In genomic region chr19:30344446-30345425, GRCh38 we compare ENCODE assay signal across 28 cellular contexts. TPM values are rescaled to one million over a fixed set of nuclear protein-coding genes. Genes with fewer than 3 reads are reported as not detected.
A peak's percentile ranks its signal among the peaks of the same experiment; 100 is the strongest.
DNase-seq lines count a peak whose midpoint lies in the region; ATAC-seq, FAIRE-seq and TF ChIP-seq lines count a peak whose summit lies in the region.
"Had no signal": no experiment of that assay in that cellular context is flagged by ENCODE, and none has a peak within 500 bp of the region (broad histone marks: within the 10 kb centered on the region; RNA-seq: fewer than 3 reads in every experiment).

No MANE protein-coding gene starts in this region.

- no peak overlapping the region for H3K4me3 ChIP-seq in Jurkat, Clone E6-1 (ENCODE audit: low read length)
- H3K4me3 ChIP-seq in K562 (no peak overlapping the region), gastroesophageal sphincter (no peak overlapping the region), Caco-2 (ENCODE audit: low read depth, low read length) (no peak overlapping the region)
- H3K4me3 ChIP-seq: pancreas, thoracic aorta had no signal

- no peak overlapping the region for H3K4me2 ChIP-seq in K562 (ENCODE audit: insufficient read depth, low read length)

- no peak overlapping the region for H3K4me3 Mint-ChIP-seq in Caco-2 (ENCODE audit: unreplicated experiment)
- H3K4me3 Mint-ChIP-seq: CD8-positive, alpha-beta T cell; natural killer cell; stimulated activated effector memory CD8-positive, alpha-beta T cell treated with anti-CD3 and anti-CD28 coated beads, Interleukin-12 subunit alpha, Interleukin-12 subunit beta, amount 100 ng/mL, for 72 hours had no signal

- no peak for TF ChIP-seq RAD21 in K562 (CRISPR knock-in tag; conservative IDR thresholded peaks at IDR 0.05 in 1 of 2, IDR thresholded peaks at IDR 0.05 in 1 of 2)

- TF ChIP-seq EP300 in K562 (IDR thresholded peaks at IDR 0.05; ENCODE audit: low read length) (no peak), gastroesophageal sphincter (IDR thresholded peaks at IDR 0.05) (no peak)

- ATAC-seq in K562 (no peak), gastroesophageal sphincter (no peak), HG03139 (IDR thresholded peaks at IDR 0.05; ENCODE audit: unreplicated experiment) (no peak), GM21576 (IDR thresholded peaks at IDR 0.05; ENCODE audit: unreplicated experiment) (no peak)
- ATAC-seq: CD8-positive, alpha-beta T cell; HepG2; natural killer cell; pancreas; stimulated activated effector memory CD8-positive, alpha-beta T cell treated with anti-CD3 and anti-CD28 coated beads, Interleukin-12 subunit alpha, Interleukin-12 subunit beta, amount 100 ng/mL, for 72 hours had no signal

- CTCF ChIA-PET in K562 (lab: Yijun Ruan, JAX; ENCODE audit: low intra/inter-chr PET ratio), result no interaction called here
- CTCF ChIA-PET in Caco-2 (lab: Charles Lee), result interaction anchor here (0.7 kb wide), 1 partner anchor 26 kb away, joined by 4 read pairs; no protein-coding TSS in a partner anchor

- H3K9me3 Mint-ChIP-seq in Caco-2 (ENCODE audit: unreplicated experiment), result no peaks in the 10 kb centered on the region
- H3K9me3 Mint-ChIP-seq: CD8-positive, alpha-beta T cell; natural killer cell; stimulated activated effector memory CD8-positive, alpha-beta T cell treated with anti-CD3 and anti-CD28 coated beads, Interleukin-12 subunit alpha, Interleukin-12 subunit beta, amount 100 ng/mL, for 72 hours had no signal

- DNase-seq in AG20443 (ENCODE audit: low spot score) (peak; percentile 67), K562 (ENCODE audit: extremely low read depth in 1 of 4, low spot score in 3 of 4) (peak in 1 of 4 experiments; percentile 7), pons (ENCODE audit: low spot score) (peak; percentile 90), Caco-2 (no peak)
- peak; percentile 9 for DNase-seq in Jurkat, Clone E6-1 (ENCODE audit: low read depth, low spot score)
- DNase-seq: activated CD4-positive, alpha-beta T cell treated with anti-CD3 and anti-CD28 coated beads for 1 hour; activated naive CD4-positive, alpha-beta T cell treated with anti-CD3 and anti-CD28 coated beads, Interleukin-2, amount 50 U/mL, for 16 hours; CD8-positive, alpha-beta T cell; cerebellar nuclear complex; effector CD8-positive, alpha-beta T cell; HCEC 1CT; kidney glomerular epithelial cell; mesenchymal stem cell; MM.1S; natural killer cell; NCI-H2029; NCI-H446; pancreas; RPMI8226 had no signal

- no peaks in the 10 kb centered on the region for H3K9me1 ChIP-seq in K562 (ENCODE audit: control insufficient read depth, insufficient read depth, low read length)

- no peaks in the 10 kb centered on the region for H3K27me3 Mint-ChIP-seq in Caco-2 (ENCODE audit: insufficient read depth, unreplicated experiment)

- no peak for FAIRE-seq in K562 (lab: Jason Lieb, UNC)
- FAIRE-seq: astrocyte, HepG2, pancreas had no signal

- 2% methylated on average over 14 of the region's 14 CpGs for WGBS in K562 (ENCODE audit: insufficient coverage, low coverage, missing lambda C conversion rate)
- WGBS in gastroesophageal sphincter (ENCODE audit: low coverage in 1 of 2), 2 donors, result 87 to 93% methylated on average over 8 to 10 of the region's 14 CpGs

- H3K4me1 ChIP-seq in K562 (replicated peaks in 1 of 2; ENCODE audit: control insufficient read depth in 2 of 2, insufficient read depth in 2 of 2, low read length in 2 of 2) (no peaks in the 10 kb centered on the region), gastroesophageal sphincter (no peaks in the 10 kb centered on the region), Caco-2 (no peaks in the 10 kb centered on the region)
- H3K4me1 ChIP-seq: pancreas had no signal

- H3K9me3 ChIP-seq in K562 (replicated peaks; ENCODE audit: control insufficient read depth, insufficient read depth, low read depth, low read length) (no peaks in the 10 kb centered on the region), gastroesophageal sphincter (no peaks in the 10 kb centered on the region), Caco-2 (no peaks in the 10 kb centered on the region)
- H3K9me3 ChIP-seq: pancreas, thoracic aorta had no signal

- H3K9ac ChIP-seq in K562 (ENCODE audit: insufficient read depth in 1 of 2, low read depth in 2 of 2, low read length in 2 of 2), result no peak overlapping the region

- in situ Hi-C loops in K562 (cut with MboI), result no loop called here

- H3K27ac ChIP-seq in K562 (ENCODE audit: extremely low read depth, low read depth, low read length), result no peak overlapping the region
- H3K27ac ChIP-seq in gastroesophageal sphincter, result no peak overlapping the region
- H3K27ac ChIP-seq: pancreas, thoracic aorta had no signal

- no peak overlapping the region for H3K27ac Mint-ChIP-seq in Caco-2 (ENCODE audit: unreplicated experiment)
- H3K27ac Mint-ChIP-seq: CD8-positive, alpha-beta T cell; natural killer cell; stimulated activated effector memory CD8-positive, alpha-beta T cell treated with anti-CD3 and anti-CD28 coated beads, Interleukin-12 subunit alpha, Interleukin-12 subunit beta, amount 100 ng/mL, for 72 hours had no signal

- H3K36me3 ChIP-seq in K562 (ENCODE audit: control insufficient read depth, insufficient read depth, low read length) (no peaks in the 10 kb centered on the region), gastroesophageal sphincter (no peaks in the 10 kb centered on the region), Caco-2 (ENCODE audit: control insufficient read depth, insufficient read depth, low read length) (no peaks in the 10 kb centered on the region)
- H3K36me3 ChIP-seq: pancreas, thoracic aorta had no signal

- peaks cover 5% of the 10 kb centered on the region; the same call in 1 of the 2 replicates for H4K20me1 ChIP-seq in K562 (replicated peaks; ENCODE audit: control insufficient read depth, insufficient read depth, low read length)

- no peaks in the 10 kb centered on the region for H3K4me1 Mint-ChIP-seq in Caco-2 (ENCODE audit: low read depth, unreplicated experiment)
- H3K4me1 Mint-ChIP-seq: natural killer cell; stimulated activated effector memory CD8-positive, alpha-beta T cell treated with anti-CD3 and anti-CD28 coated beads, Interleukin-12 subunit alpha, Interleukin-12 subunit beta, amount 100 ng/mL, for 72 hours had no signal

- H3K79me2 ChIP-seq in K562 (ENCODE audit: control insufficient read depth, insufficient read depth, low read length), result no peaks in the 10 kb centered on the region

- POLR2A ChIA-PET in K562 (lab: Yijun Ruan, JAX), result no interaction called here
- POLR2A ChIA-PET in Caco-2 (lab: Charles Lee), result no interaction called here

- intact Hi-C loops in K562 (cut with micrococcal nuclease), result no loop called here
- intact Hi-C loops in Caco-2 (cut with micrococcal nuclease; ENCODE audit: unreplicated experiment), result no loop called here

- TF ChIP-seq CTCF in K562 (IDR thresholded peaks at IDR 0.05 in 2 of 3, conservative IDR thresholded peaks at IDR 0.05 in 1 of 3; ENCODE audit: insufficient read depth in 2 of 3, low read depth in 1 of 3, low read length in 3 of 3) (no peak; a peak in 1 of 6 replicates), gastroesophageal sphincter (IDR thresholded peaks at IDR 0.05) (no peak), Caco-2 (IDR thresholded peaks at IDR 0.05; ENCODE audit: insufficient read depth in 1 of 2, low read depth in 1 of 2, low read length in 1 of 2, severe bottlenecking in 1 of 2, unreplicated experiment in 1 of 2) (no peak)

- H2AFZ ChIP-seq in K562 (ENCODE audit: low read depth, low read length), result no peak overlapping the region

- BruUV-seq in K562 (replicated peaks; lab: Mats Ljungman, UMichigan), result no TSS peak
- no TSS peak for BruUV-seq in Caco-2 (replicated peaks; lab: Mats Ljungman, UMichigan)

- no peaks in the 10 kb centered on the region for H3K36me3 Mint-ChIP-seq in Caco-2 (ENCODE audit: insufficient read depth, unreplicated experiment)
- H3K36me3 Mint-ChIP-seq: CD8-positive, alpha-beta T cell; natural killer cell; stimulated activated effector memory CD8-positive, alpha-beta T cell treated with anti-CD3 and anti-CD28 coated beads, Interleukin-12 subunit alpha, Interleukin-12 subunit beta, amount 100 ng/mL, for 72 hours had no signal

- no peaks in the 10 kb centered on the region; a peak in 1 of 5 replicates for H3K27me3 ChIP-seq in K562 (ENCODE audit: control insufficient read depth in 2 of 2, insufficient read depth in 2 of 2, low read length in 2 of 2)
- peaks cover 3% of the 10 kb centered on the region for H3K27me3 ChIP-seq in gastroesophageal sphincter
- H3K27me3 ChIP-seq in Caco-2 (replicated peaks; ENCODE audit: control insufficient read depth, insufficient read depth, low read length), result no peaks in the 10 kb centered on the region
- H3K27me3 ChIP-seq: pancreas had no signal

- TF ChIP-seq POLR2A in K562 (conservative IDR thresholded peaks at IDR 0.05) (no peak), gastroesophageal sphincter (IDR thresholded peaks at IDR 0.05) (no peak)

TF ChIP-seq in K562, 482 proteins besides CTCF, POLR2A, EP300 and RAD21 (continues in another document):
- TF ChIP-seq RCOR1 (IDR thresholded peaks at IDR 0.05; ENCODE audit: borderline replicate concordance in 1 of 2, low read depth in 2 of 2, low read length in 2 of 2) (0 out of 4 replicates have a peak, but pooled peaks of 1 of the 2 experiments have one; percentile 14), FOSL1 (tag; conservative IDR thresholded peaks at IDR 0.05) (peak; percentile 39), MYBL2 (IDR thresholded peaks at IDR 0.05; ENCODE audit: low read depth) (no peak), MYBL2 (CRISPR knock-in tag; IDR thresholded peaks at IDR 0.05; ENCODE audit: borderline replicate concordance) (no peak)

RNA-seq across cellular contexts. Expression of gene ZNF536, which starts 27.4 kb away (rescaled TPM):
- polyA plus RNA-seq in Jurkat, Clone E6-1 (2012; ENCODE audit: insufficient read depth, insufficient read length), result 0.54 TPM
- not detected in 2 replicates for total RNA-seq in K562 (2011; cell fraction: chromatin; rRNA removed; ENCODE audit: low replicate concordance)
- total RNA-seq in K562 (2011; cell fraction: nucleolus; rRNA removed), result not detected in 2 replicates
- total RNA-seq in K562 (2011; cell fraction: nucleoplasm; rRNA removed), result not detected in 2 replicates
- total RNA-seq in K562 (2014; rRNA removed) (not detected in 2 replicates), K562 (2014; rRNA removed; fragmentation: Illumina TruSeq; extraction: Trizol) (not detected in 2 replicates), K562 (2015; rRNA removed; fragmentation: Illumina TruSeq; extraction: Trizol) (not detected in 2 replicates), K562 (2021) (not detected in 2 replicates), gastroesophageal sphincter (1 to 10 TPM; 4.3 to 7.6 (median 5.5) TPM), Caco-2 (2022) (0.23 TPM in 1 of 2 replicates, not detected in the other)
- polyA plus RNA-seq in K562 (2011; rRNA removed) (not detected in 2 replicates), K562 (2014; fragmentation: Illumina TruSeq; extraction: Trizol) (not detected in 2 replicates), K562 (2014; fragmentation: Nextera tagmentation; extraction: Ambion mirVana) (not detected), K562 (2014; rRNA removed) (not detected in 2 replicates)
- not detected in 2 replicates for polyA plus RNA-seq in K562 (2011; cell fraction: cytosol; rRNA removed)
- polyA plus RNA-seq in K562 (2011; cell fraction: nucleus; rRNA removed), result not detected in 2 replicates
- polyA plus RNA-seq in K562 (2012), result 0.04 TPM in 1 of 2 replicates, not detected in the other
- not detected in 2 replicates for polyA minus RNA-seq in K562 (2011; rRNA and poly(A)+ RNA removed)
- polyA minus RNA-seq in K562 (2011; cell fraction: cytosol; rRNA and poly(A)+ RNA removed), result not detected in 2 replicates
- polyA minus RNA-seq in K562 (2011; cell fraction: nucleus; rRNA and poly(A)+ RNA removed), result not detected in 2 replicates
- total RNA-seq: CD8-positive, alpha-beta T cell; glomerular endothelial cell; HepG2; natural killer cell had no signal
- polyA plus RNA-seq: AG04450, HepG2 had no signal

Comparison
In these comparisons a context has a peak if more than half of its experiments do, and no peak if none do; other contexts are left out.
1. DNase-seq: peak in AG20443 (single experiment), Jurkat, Clone E6-1 (single experiment) and pons (single experiment); none in Caco-2 (0 of 2).